In the genomic region with DNA sequence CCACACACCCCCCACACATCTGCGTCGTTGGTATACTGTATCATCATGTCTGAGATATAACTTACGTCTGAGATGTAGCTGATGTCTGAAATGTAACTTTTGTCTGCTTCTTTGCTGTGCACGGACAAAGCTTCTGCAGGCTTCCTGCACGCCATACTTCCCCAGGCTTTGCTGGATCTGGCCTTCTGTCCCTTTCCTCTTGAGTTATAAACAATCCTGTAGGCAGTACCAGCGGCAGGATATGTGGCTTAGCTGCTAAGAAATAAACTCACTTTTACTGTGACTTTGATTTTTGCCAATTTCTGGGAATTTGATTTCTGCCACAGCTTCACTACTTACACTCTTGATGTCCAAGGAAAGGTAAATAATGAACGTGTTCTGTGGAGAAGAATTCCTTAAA, we compare ENCODE assay signal across 17 cellular contexts.
DNase-seq lines count a peak whose midpoint lies in the region; ATAC-seq, FAIRE-seq and TF ChIP-seq lines count a peak whose summit lies in the region.
"Had no signal": no experiment of that assay in that cellular context is flagged by ENCODE, and none has a peak within 500 bp of the region (broad histone marks: within the 10 kb centered on the region; RNA-seq: fewer than 3 reads in every experiment).

No MANE protein-coding gene starts in this region.

- no peak for ATAC-seq in activated T-cell treated with anti-CD3 and anti-CD28 coated beads, Interleukin-2, amount 50 U/mL, for 72 hours (replicated peaks in 1 of 2)
- ATAC-seq in activated T-cell treated with anti-CD3 and anti-CD28 coated beads, Interleukin-2, amount 50 U/mL, for 4 hours, result no peak
- no peak for ATAC-seq in T-helper 17 cell
- ATAC-seq in HG03457 (IDR thresholded peaks at IDR 0.05; ENCODE audit: unreplicated experiment), result no peak

- H3K36me3 Mint-ChIP-seq in activated T-cell treated with anti-CD3 and anti-CD28 coated beads, Interleukin-2, amount 50 U/mL, for 72 hours (ENCODE audit: insufficient read depth in 2 of 2), result peaks cover 1 to 11% of the 10 kb centered on the region in 2 donors
- H3K36me3 Mint-ChIP-seq in activated T-cell treated with anti-CD3 and anti-CD28 coated beads, Interleukin-2, amount 50 U/mL, for 4 hours (ENCODE audit: insufficient read depth), result peaks cover 22% of the 10 kb centered on the region
- H3K36me3 Mint-ChIP-seq in T-helper 17 cell (ENCODE audit: low read depth) (peaks cover 4% of the 10 kb centered on the region), CD14-positive monocyte (peaks cover 26 to 27% of the 10 kb centered on the region in 2 donors)

- DNase-seq in activated T-cell treated with anti-CD3 and anti-CD28 coated beads, Interleukin-2, amount 50 U/mL, for 72 hours, result no peak
- no peak for DNase-seq in activated T-cell treated with anti-CD3 and anti-CD28 coated beads, Interleukin-2, amount 50 U/mL, for 4 hours
- DNase-seq in T-helper 17 cell (no peak), fibroblast of villous mesenchyme (ENCODE audit: low read depth) (peak; percentile 37), urothelium cell line (ENCODE audit: low spot score) (no peak), 8988T (no peak), CD14-positive monocyte (ENCODE audit: low spot score) (no peak)
- DNase-seq: C1 segment of cervical spinal cord, H9, KG1, NCI-H146, NCI-H2081 treated with DMSO at 0.1 percent for 48 hours, Right ventricle myocardium superior, SK-N-SH had no signal

- no peaks in the 10 kb centered on the region for H3K9me3 ChIP-seq in T-helper 17 cell (ENCODE audit: control insufficient read depth, low read length, poor library complexity, severe bottlenecking)
- H3K9me3 ChIP-seq: SK-N-SH had no signal

- H3K4me1 Mint-ChIP-seq in activated T-cell treated with anti-CD3 and anti-CD28 coated beads, Interleukin-2, amount 50 U/mL, for 72 hours (ENCODE audit: low read depth), result peaks cover 31% of the 10 kb centered on the region
- H3K4me1 Mint-ChIP-seq in activated T-cell treated with anti-CD3 and anti-CD28 coated beads, Interleukin-2, amount 50 U/mL, for 4 hours (ENCODE audit: low read depth), result peaks cover 38% of the 10 kb centered on the region
- H3K4me1 Mint-ChIP-seq in T-helper 17 cell (peaks cover 26% of the 10 kb centered on the region), CD14-positive monocyte (peaks cover 2% of the 10 kb centered on the region)

- no peaks in the 10 kb centered on the region for H3K9me3 Mint-ChIP-seq in activated T-cell treated with anti-CD3 and anti-CD28 coated beads, Interleukin-2, amount 50 U/mL, for 72 hours
- H3K9me3 Mint-ChIP-seq in activated T-cell treated with anti-CD3 and anti-CD28 coated beads, Interleukin-2, amount 50 U/mL, for 4 hours, result no peaks in the 10 kb centered on the region
- H3K9me3 Mint-ChIP-seq in CD14-positive monocyte, result no peaks in the 10 kb centered on the region
- H3K9me3 Mint-ChIP-seq: H9 had no signal

- intact Hi-C loops in CD14-positive monocyte (cut with micrococcal nuclease), result loop anchor here in 1 of 2 donors (10.0 kb wide), 1 partner anchor 56 kb away; no protein-coding TSS in a partner anchor

- FAIRE-seq in urothelium cell line (lab: Jason Lieb, UNC), result peak; percentile 27
- FAIRE-seq: A204.1, RCC 7860 had no signal

- H3K27me3 Mint-ChIP-seq in activated T-cell treated with anti-CD3 and anti-CD28 coated beads, Interleukin-2, amount 50 U/mL, for 72 hours (ENCODE audit: low read depth), result no peaks in the 10 kb centered on the region
- H3K27me3 Mint-ChIP-seq in activated T-cell treated with anti-CD3 and anti-CD28 coated beads, Interleukin-2, amount 50 U/mL, for 4 hours (ENCODE audit: low read depth), result no peaks in the 10 kb centered on the region
- H3K27me3 Mint-ChIP-seq in T-helper 17 cell (no peaks in the 10 kb centered on the region), CD14-positive monocyte (ENCODE audit: low read depth in 3 of 3) (no peaks in the 10 kb centered on the region)

- H3K4me3 ChIP-seq in fibroblast of villous mesenchyme (ENCODE audit: low read depth, low read length), result no peak overlapping the region

- peak overlapping the region; percentile 66 for H3K27ac Mint-ChIP-seq in activated T-cell treated with anti-CD3 and anti-CD28 coated beads, Interleukin-2, amount 50 U/mL, for 72 hours
- H3K27ac Mint-ChIP-seq in T-helper 17 cell (peak overlapping the region; percentile 56), CD14-positive monocyte (no peak overlapping the region)

- TF ChIP-seq CTCF in fibroblast of villous mesenchyme (IDR thresholded peaks at IDR 0.05; ENCODE audit: insufficient read depth, low read depth, low read length) (no peak), CD14-positive monocyte (IDR thresholded peaks at IDR 0.05) (no peak)

- H3K4me3 Mint-ChIP-seq in activated T-cell treated with anti-CD3 and anti-CD28 coated beads, Interleukin-2, amount 50 U/mL, for 72 hours, result no peak overlapping the region
- H3K4me3 Mint-ChIP-seq in activated T-cell treated with anti-CD3 and anti-CD28 coated beads, Interleukin-2, amount 50 U/mL, for 4 hours, result no peak overlapping the region
- H3K4me3 Mint-ChIP-seq in T-helper 17 cell (no peak overlapping the region), CD14-positive monocyte (no peak overlapping the region)
- H3K4me3 Mint-ChIP-seq: H9 had no signal

Comparison
In these comparisons a context has a peak if more than half of its experiments do, and no peak if none do; other contexts are left out.
1. H3K27ac Mint-ChIP-seq: peak in activated T-cell treated with anti-CD3 and anti-CD28 coated beads, Interleukin-2, amount 50 U/mL, for 72 hours (single experiment) and T-helper 17 cell (single experiment); none in CD14-positive monocyte (0 of 7).